8 cellular contexts compared by ENCODE assay signal in genomic region chr18:14178691-14179196, GRCh38. TPM values are rescaled to one million over a fixed set of nuclear protein-coding genes. Genes with fewer than 3 reads are reported as not detected.
DNase-seq lines count a peak whose midpoint lies in the region; ATAC-seq, FAIRE-seq and TF ChIP-seq lines count a peak whose summit lies in the region.
"Not testable (repeated sequence)": the region's sequence is repeated elsewhere in the genome, so short reads cannot be mapped to it uniquely, and the experiment has no call there.

No MANE protein-coding gene starts in this region.

- not testable (repeated sequence) for H3K36me3 ChIP-seq in PC-3 (ENCODE audit: low read depth, low read length); esophagus muscularis mucosa; mucosa of stomach (ENCODE audit: control insufficient read depth, insufficient read depth, low read length)

- TF ChIP-seq POLR2A in esophagus muscularis mucosa (IDR thresholded peaks at IDR 0.05; ENCODE audit: low read depth), result not testable (repeated sequence)

- not testable (repeated sequence) for H3K27me3 ChIP-seq in PC-3 (ENCODE audit: low read length); esophagus muscularis mucosa; mucosa of stomach (ENCODE audit: control insufficient read depth, insufficient read depth, low read length)

- H3K9me3 ChIP-seq in PC-3 (ENCODE audit: low read length); esophagus muscularis mucosa; mucosa of stomach (ENCODE audit: control insufficient read depth, low read length): not testable (repeated sequence)

- peak overlapping the region; percentile 75 for H3K4me3 ChIP-seq in PC-3 (ENCODE audit: low read length)
- H3K4me3 ChIP-seq in esophagus muscularis mucosa, result peak overlapping the region; percentile 51 to 55 (median 52)
- H3K4me3 ChIP-seq in mucosa of stomach (ENCODE audit: low read length), result peak overlapping the region; percentile 2

- peak overlapping the region; percentile 76 for H3K27ac Mint-ChIP-seq in activated T-cell treated with anti-CD3 and anti-CD28 coated beads, Interleukin-2, amount 50 U/mL, for 24 hours

- H3K27ac ChIP-seq in PC-3 (ENCODE audit: low read length); esophagus muscularis mucosa (replicated peaks in 1 of 4): not testable (repeated sequence)

- BruUV-seq in PC-3 (replicated peaks; lab: Mats Ljungman, UMichigan), result not testable (repeated sequence)

- WGBS in esophagus muscularis mucosa, result 0% methylated on average over 2 of the region's 38 CpGs

- intact Hi-C loops in PC-3 (cut with micrococcal nuclease), result loop anchor here (10.0 kb wide), 1 partner anchor 216 kb away; no protein-coding TSS in a partner anchor
- intact Hi-C loops in esophagus muscularis mucosa (cut with DNase I), result not testable (repeated sequence)

- H3K9ac ChIP-seq in PC-3 (ENCODE audit: low read length), result not testable (repeated sequence)
- peak overlapping the region; percentile 43 for H3K9ac ChIP-seq in mucosa of stomach (ENCODE audit: low read length)

- not testable (repeated sequence) for TF ChIP-seq EP300 in esophagus muscularis mucosa (IDR thresholded peaks at IDR 0.05)

- H3K4me1 ChIP-seq in PC-3 (ENCODE audit: insufficient read depth, low read length); mucosa of stomach (ENCODE audit: control insufficient read depth, insufficient read depth, low read length): not testable (repeated sequence)
- H3K4me1 ChIP-seq in esophagus muscularis mucosa, result peaks cover 0 to 11% (median 10%) of the 10 kb centered on the region in 4 donors

- not testable (repeated sequence) for H3K27me3 Mint-ChIP-seq in activated T-cell treated with anti-CD3 and anti-CD28 coated beads, Interleukin-2, amount 50 U/mL, for 24 hours

- H3K4me1 Mint-ChIP-seq in activated T-cell treated with anti-CD3 and anti-CD28 coated beads, Interleukin-2, amount 50 U/mL, for 24 hours (ENCODE audit: low read depth), result not testable (repeated sequence)

- not testable (repeated sequence) for FAIRE-seq in D721Med (lab: Jason Lieb, UNC)

- TF ChIP-seq CTCF in D721Med (IDR thresholded peaks at IDR 0.05; ENCODE audit: insufficient read depth, missing control alignments) (peak; percentile 52), PC-3 (conservative IDR thresholded peaks at IDR 0.05; ENCODE audit: low read depth, low read length) (peak; percentile 74), esophagus muscularis mucosa (IDR thresholded peaks at IDR 0.05) (peak; percentile 25 to 45 (median 45))

- H3K79me2 ChIP-seq in PC-3 (ENCODE audit: low read length), result not testable (repeated sequence)

- peak overlapping the region; percentile 83 for H3K4me3 Mint-ChIP-seq in activated T-cell treated with anti-CD3 and anti-CD28 coated beads, Interleukin-2, amount 50 U/mL, for 24 hours

- ATAC-seq in GM21367 (IDR thresholded peaks at IDR 0.05; ENCODE audit: unreplicated experiment) (peak; percentile 93), PC-3 (peak; percentile 93)

- H3K9me3 Mint-ChIP-seq in activated T-cell treated with anti-CD3 and anti-CD28 coated beads, Interleukin-2, amount 50 U/mL, for 24 hours, result not testable (repeated sequence)

- CTCF ChIA-PET in PC-3 (lab: Charles Lee), result interaction anchor here (0.5 to 0.6 kb wide), 2 partner anchors 199 to 583 kb away, joined by 3 read pairs; no protein-coding TSS in a partner anchor

- peak overlapping the region; percentile 92 for H3K4me2 ChIP-seq in PC-3 (ENCODE audit: low read length)

- not testable (repeated sequence) for H3F3A ChIP-seq in PC-3 (ENCODE audit: low read length, unreplicated experiment)

- H3K36me3 Mint-ChIP-seq in activated T-cell treated with anti-CD3 and anti-CD28 coated beads, Interleukin-2, amount 50 U/mL, for 24 hours (ENCODE audit: low read depth), result not testable (repeated sequence)

- not testable (repeated sequence) for H3K9me2 ChIP-seq in PC-3 (replicated peaks; ENCODE audit: low read length)

- POLR2A ChIA-PET in PC-3 (lab: Charles Lee; ENCODE audit: unreplicated experiment), result not testable (repeated sequence)

- H2AFZ ChIP-seq in PC-3 (ENCODE audit: low read length), result peak overlapping the region; percentile 80

- not testable (repeated sequence) for H4K20me1 ChIP-seq in PC-3 (ENCODE audit: low read length)

- DNase-seq in D721Med (ENCODE audit: insufficient read length, low spot score) (peak; percentile 25), HK-2 (ENCODE audit: unreplicated experiment) (peak; percentile 89), PC-3 (peak; percentile 77)
- DNase-seq in activated T-cell treated with anti-CD3 and anti-CD28 coated beads, Interleukin-2, amount 50 U/mL, for 24 hours, result peak; percentile 88
- DNase-seq in esophagus muscularis mucosa (ENCODE audit: extremely low spot score), result not testable (repeated sequence)
- peak; percentile 51 to 54 for DNase-seq in stimulated activated CD8-positive, alpha-beta memory T cell treated with anti-CD3 and anti-CD28 coated beads, Interleukin-7, amount 100 ng/mL, for 1 hour (ENCODE audit: low read depth in 2 of 2)

RNA-seq across cellular contexts. Expression of gene ZNF519, which starts 46.5 kb away (rescaled TPM):
- total RNA-seq in PC-3 (2014; rRNA removed) (5.9 and 7.3 TPM in 2 replicates), esophagus muscularis mucosa (10 to 100 TPM in 1 of 4 donors, 1 to 10 TPM in 3; 3.0 to 11.2 (median 5.2) TPM)

Comparison
In these comparisons a context has a peak if more than half of its experiments do, and no peak if none do; other contexts are left out.
1. H3K4me3 ChIP-seq: peak in every context shown above with its lines; median percentile 75 in PC-3; 52 in esophagus muscularis mucosa; 2 in mucosa of stomach.